In the genomic region with DNA sequence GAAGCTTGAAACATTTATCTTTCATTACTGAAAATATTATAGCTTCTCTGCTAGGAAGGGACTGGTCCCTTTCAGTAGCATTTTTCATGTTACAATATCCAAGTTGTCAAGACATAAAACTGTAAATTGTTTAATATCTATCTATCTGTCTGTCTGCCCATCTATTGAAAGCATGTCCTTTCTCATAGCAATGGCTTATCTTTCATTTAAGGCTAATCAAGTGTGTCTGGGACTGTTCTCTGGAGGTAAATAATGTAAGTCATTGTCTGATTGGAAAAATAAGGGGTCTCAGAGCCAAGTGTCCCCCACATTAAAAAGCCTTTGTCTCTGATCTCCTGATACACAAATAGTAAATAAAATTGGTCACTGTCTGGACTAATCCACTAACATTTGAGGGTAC, we compare ENCODE assay signal across 26 cellular contexts.
"Had no signal": no experiment of that assay in that cellular context is flagged by ENCODE, and none has a peak within 500 bp of the region (broad histone marks: within the 10 kb centered on the region; RNA-seq: fewer than 3 reads in every experiment).

No MANE protein-coding gene starts in this region.

- H3K4me1 ChIP-seq: stomach, suprapubic skin, thyroid gland, tibial artery, tibial nerve, transverse colon, upper lobe of left lung, upper lobe of right lung, uterus, vagina had no signal

- DNase-seq: stimulated activated CD4-positive, alpha-beta T cell treated with anti-CD3 and anti-CD28 coated beads, Interleukin-2, amount 100 ng/mL, for 48 hours; stimulated activated CD4-positive, alpha-beta T cell treated with anti-CD3 and anti-CD28 coated beads, Interleukin-4, amount 100 ng/mL, for 1 hour; stimulated activated CD4-positive, alpha-beta T cell treated with anti-CD3 and anti-CD28 coated beads, Interleukin-4, amount 100 ng/mL, for 24 hours; stimulated activated CD4-positive, alpha-beta T cell treated with anti-CD3 and anti-CD28 coated beads, Interleukin-4, amount 100 ng/mL, for 4 hours; stimulated activated CD8-positive, alpha-beta memory T cell treated with anti-CD3 and anti-CD28 coated beads, Interleukin-4, amount 100 ng/mL, for 48 hours; stimulated activated naive B cell treated with anti-CD40 and anti-IgM and Interleukin-4, amounts not matched to agents 10 μg/mL and 1 μg/mL and 100 μg/mL, for 72 hours; stimulated activated naive CD4-positive, alpha-beta T cell; stimulated activated naive CD4-positive, alpha-beta T cell treated with Interleukin-2 at 50 U/mL for 16 hours; stimulated activated naive CD8-positive, alpha-beta T cell treated with anti-CD3 and anti-CD28 coated beads, Interleukin-15, amount 100 ng/mL, for 72 hours; stimulated activated naive CD8-positive, alpha-beta T cell treated with anti-CD3 and anti-CD28 coated beads, Interleukin-15, Interleukin-2, amounts not matched to agents 100 U/mL and 50 U/mL, for 24 hours; stomach; substantia nigra; testis; thyroid gland; tibial artery; transverse colon; trophoblast cell; upper lobe of left lung; upper lobe of right lung; uterus had no signal

- H3K27me3 ChIP-seq: stomach, testis, thyroid gland, tibial artery, tibial nerve, transverse colon, upper lobe of left lung, upper lobe of right lung, uterus, vagina had no signal

- ATAC-seq: stimulated activated effector memory CD8-positive, alpha-beta T cell treated with anti-CD3 and anti-CD28 coated beads, Interleukin-12 subunit alpha, Interleukin-12 subunit beta, amount 100 ng/mL, for 72 hours; stimulated activated memory B cell treated with anti-CD40 and anti-IgM and Interleukin-4, amounts not matched to agents 10 μg/mL and 1 μg/mL and 100 μg/mL, for 72 hours; stimulated activated naive B cell treated with anti-CD40 and anti-IgM and Interleukin-4, amounts not matched to agents 10 μg/mL and 1 μg/mL and 100 μg/mL, for 72 hours; stimulated activated naive CD8-positive, alpha-beta T cell treated with anti-CD3 and anti-CD28 coated beads, Interleukin-15, amount 100 ng/mL, for 72 hours; stimulated activated naive CD8-positive, alpha-beta T cell treated with anti-CD3 and anti-CD28 coated beads, Interleukin-15, Interleukin-2, amounts not matched to agents 100 U/mL and 50 U/mL, for 24 hours; upper lobe of right lung had no signal

- H3K4me3 ChIP-seq: stomach, suprapubic skin, testis, thoracic aorta, thyroid gland, tibial artery, tibial nerve, transverse colon, upper lobe of left lung, upper lobe of right lung, uterus, vagina had no signal

- H3K9me3 ChIP-seq: stomach, suprapubic skin, testis, thoracic aorta, thyroid gland, tibial artery, tibial nerve, transverse colon, upper lobe of left lung, upper lobe of right lung, uterus, vagina had no signal

- H3K27ac ChIP-seq: stomach, suprapubic skin, thoracic aorta, thyroid gland, tibial artery, tibial nerve, transverse colon, upper lobe of left lung, upper lobe of right lung, uterus, vagina had no signal

- H3K36me3 ChIP-seq: stomach, suprapubic skin, thoracic aorta, thyroid gland, tibial artery, tibial nerve, transverse colon, upper lobe of left lung, upper lobe of right lung, uterus, vagina had no signal
